ENCODE assay signal across 8 cellular contexts in the genomic region with DNA sequence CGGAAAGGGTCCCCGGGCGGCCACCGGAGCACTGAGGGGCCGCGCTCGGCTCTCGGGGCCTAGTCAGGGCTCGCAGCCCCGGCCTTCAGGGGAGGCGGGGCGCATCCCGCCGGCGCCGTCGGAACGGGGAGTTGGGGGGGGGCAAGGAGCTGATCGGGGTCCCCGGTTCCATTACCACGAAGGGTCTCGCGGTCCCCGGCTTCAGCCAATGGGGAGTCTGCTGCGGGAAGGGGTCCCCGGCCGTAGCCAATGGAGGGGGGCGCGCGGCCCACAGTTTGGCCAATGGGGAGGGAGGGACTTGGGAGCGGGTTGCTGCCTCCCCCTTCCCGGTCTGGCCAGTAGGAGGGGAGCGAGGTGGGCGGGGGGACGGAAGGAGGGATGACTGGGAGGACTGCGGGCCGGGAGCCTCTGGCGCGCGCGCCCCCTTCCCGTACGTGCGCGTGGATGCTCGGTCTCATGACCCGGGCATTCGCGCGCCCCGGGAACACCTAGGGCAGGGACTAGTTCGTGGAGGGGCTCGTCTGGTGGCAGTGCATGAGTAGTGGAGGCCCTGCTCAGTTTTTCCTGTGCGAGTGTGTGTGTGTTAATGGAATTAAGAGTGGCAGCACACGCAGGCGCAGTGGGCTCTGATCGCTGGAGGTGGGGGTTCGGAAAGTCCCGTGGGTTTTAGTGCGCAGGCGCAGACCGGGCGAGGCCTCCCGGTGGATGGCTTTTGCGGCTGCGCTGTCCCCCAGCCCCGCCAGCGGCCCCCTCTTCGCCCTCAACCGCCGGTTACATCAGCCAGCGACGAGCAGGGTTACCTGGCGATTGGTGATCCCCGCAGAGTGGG. TPM values are rescaled to one million over a fixed set of nuclear protein-coding genes. Genes with fewer than 3 reads are reported as not detected.
A peak's percentile ranks its signal among the peaks of the same experiment; 100 is the strongest.
DNase-seq lines count a peak whose midpoint lies in the region; ATAC-seq and TF ChIP-seq lines count a peak whose summit lies in the region.

No MANE protein-coding gene starts in this region.

- ATAC-seq in HG02884 (IDR thresholded peaks at IDR 0.05; ENCODE audit: unreplicated experiment) (peak; percentile 42), T-cell (replicated peaks in 1 of 4) (peak; percentile 63 to 72 (median 67)), left cardiac atrium (peak; percentile 94 to 95), upper lobe of left lung (ENCODE audit: low FRiP score in 2 of 2) (peak; percentile 96 to 97)

- in situ Hi-C loops in GM13976 (cut with MboI; ENCODE audit: low sequenced_read_pairs, unreplicated experiment): no loop called here

- peak in 2 of 4 donors; percentile 47 to 78 for TF ChIP-seq POLR2A in upper lobe of left lung (IDR thresholded peaks at IDR 0.05)

- peaks cover 17 to 39% (median 33%) of the 10 kb centered on the region in 4 donors for H3K36me3 ChIP-seq in upper lobe of left lung

- WGBS in upper lobe of left lung, 2 donors: 1% methylated on average over 23 to 50 of the region's 75 CpGs

- TF ChIP-seq CTCF in GM13976 (IDR thresholded peaks at IDR 0.05; ENCODE audit: borderline replicate concordance, control extremely low read depth, extremely low read depth, insufficient read depth, missing control alignments): no peak
- TF ChIP-seq CTCF in upper lobe of left lung (IDR thresholded peaks at IDR 0.05): peak in 5 of 6 experiments; percentile 23 to 67 (median 55)

- peak overlapping the region; percentile 96 to 98 (median 98) for H3K4me3 Mint-ChIP-seq in T-cell

- peaks cover 31% of the 10 kb centered on the region for H3K36me3 Mint-ChIP-seq in T-cell

- POLR2A ChIA-PET in T-cell (lab: Charles Lee): interaction anchor here in 1 of 2 donors (0.6 kb wide), 1 partner anchor 101 kb away, joined by 3 read pairs; no protein-coding TSS in a partner anchor

- intact Hi-C loops in left cardiac atrium (cut with DNase I) (no loop called here), posterior vena cava (cut with DNase I) (no loop called here)

- peak; percentile 96 for DNase-seq in GM13976 (ENCODE audit: low spot score)
- peak; percentile 93 for DNase-seq in NCI-H146 treated with DMSO at 0.1 percent for 48 hours (lab: John Stamatoyannopoulos, UW; ENCODE audit: unreplicated experiment)
- peak; percentile 82 to 96 (median 92) for DNase-seq in T-cell
- peak; percentile 97 for DNase-seq in amniotic epithelial cell (ENCODE audit: low read depth)
- DNase-seq in left cardiac atrium: peak; percentile 97
- DNase-seq in posterior vena cava (ENCODE audit: low spot score): peak; percentile 99
- DNase-seq in upper lobe of left lung: peak; percentile 95 to 96

- no peaks in the 10 kb centered on the region for H3K27me3 Mint-ChIP-seq in T-cell

- peak overlapping the region; percentile 96 to 98 for H3K27ac Mint-ChIP-seq in T-cell

- no peaks in the 10 kb centered on the region for H3K9me3 Mint-ChIP-seq in T-cell

- peak in 1 of 4 donors; percentile 49 for TF ChIP-seq EP300 in upper lobe of left lung (IDR thresholded peaks at IDR 0.05)

- H3K4me1 Mint-ChIP-seq in T-cell: peaks cover 36 to 55% (median 46%) of the 10 kb centered on the region in 3 donors

- H3K27ac ChIP-seq in upper lobe of left lung: peak overlapping the region; percentile 97 to 100 (median 98)

- H3K27me3 ChIP-seq in upper lobe of left lung: no peaks in the 10 kb centered on the region

- no peaks in the 10 kb centered on the region for H3K9me3 ChIP-seq in upper lobe of left lung

- peak overlapping the region; percentile 85 to 99 (median 95) for H3K4me3 ChIP-seq in upper lobe of left lung

- peaks cover 15 to 30% (median 21%) of the 10 kb centered on the region in 4 donors for H3K4me1 ChIP-seq in upper lobe of left lung

- CTCF ChIA-PET in T-cell (lab: Charles Lee): interaction anchor here in 1 of 2 donors (0.5 to 1.0 kb wide), 2 partner anchors 40 to 127 kb away, joined by 3 read pairs; partner anchors contain the start of genes NFATC2IP and SH2B1

RNA-seq across cellular contexts. Expression of gene ATXN2L, which starts 1.1 kb away (rescaled TPM):
- 100 to 1,000 TPM; 273 to 345 (median 281) TPM for total RNA-seq in T-cell
- total RNA-seq in left cardiac atrium: 10 to 100 TPM; 52.5 to 66.2 TPM
- total RNA-seq in posterior vena cava: 10 to 100 TPM; 66.5 to 72.2 TPM
- total RNA-seq in upper lobe of left lung: 100 to 1,000 TPM in 4 of 6 donors, 10 to 100 TPM in 2; 90.9 to 291 (median 128) TPM

RNA-seq across cellular contexts. Expression of gene TUFM, which starts 22.2 kb away (rescaled TPM):
- 100 to 1,000 TPM in 4 of 5 donors, 10 to 100 TPM in 1; 90.2 to 131 (median 105) TPM for total RNA-seq in T-cell
- 100 to 1,000 TPM; 167 to 183 TPM for total RNA-seq in left cardiac atrium
- total RNA-seq in posterior vena cava: 10 to 100 TPM; 74.4 to 76.2 TPM
- total RNA-seq in upper lobe of left lung: 100 to 1,000 TPM in 4 of 6 donors, 10 to 100 TPM in 2; 87.7 to 143 (median 118) TPM

RNA-seq across cellular contexts. Expression of gene SH2B1, which starts 39.7 kb away (rescaled TPM):
- total RNA-seq in T-cell (100 to 1,000 TPM in 3 of 5 donors, 10 to 100 TPM in 2; 90.5 to 127 (median 120) TPM), left cardiac atrium (10 to 100 TPM; 37.4 to 39.0 TPM), posterior vena cava (10 to 100 TPM; 27.6 to 31.0 TPM), upper lobe of left lung (100 to 1,000 TPM in 1 of 6 donors, 10 to 100 TPM in 5; 19.5 to 115 (median 54.1) TPM)

RNA-seq across cellular contexts. Expression of gene ATP2A1, which starts 54.4 kb away (rescaled TPM):
- total RNA-seq in T-cell (1 to 10 TPM in 2 of 5 donors, under 1 TPM in 3; 0.82 to 1.6 (median 0.95) TPM), left cardiac atrium (under 1 TPM; 0.27 to 0.37 TPM), posterior vena cava (1 to 10 TPM in 1 of 2 donors, under 1 TPM in 1; 0.42 to 1.3 TPM), upper lobe of left lung (1 to 10 TPM in 1 of 6 donors, under 1 TPM in 5; 0.15 to 4.2 (median 0.57) TPM)

Comparison
In these comparisons a context has a peak if more than half of its experiments do, and no peak if none do; other contexts are left out.
1. Peak in every context shown above with its lines: DNase-seq, ATAC-seq, H3K4me3 ChIP-seq and H3K27ac ChIP-seq.
2. ATAC-seq: peak in every context shown above with its lines; median percentile 96 in upper lobe of left lung; 94 in left cardiac atrium; 67 in T-cell; 42 in HG02884.